Comparison of ENCODE assay signal across 7 cellular contexts in the genomic region with DNA sequence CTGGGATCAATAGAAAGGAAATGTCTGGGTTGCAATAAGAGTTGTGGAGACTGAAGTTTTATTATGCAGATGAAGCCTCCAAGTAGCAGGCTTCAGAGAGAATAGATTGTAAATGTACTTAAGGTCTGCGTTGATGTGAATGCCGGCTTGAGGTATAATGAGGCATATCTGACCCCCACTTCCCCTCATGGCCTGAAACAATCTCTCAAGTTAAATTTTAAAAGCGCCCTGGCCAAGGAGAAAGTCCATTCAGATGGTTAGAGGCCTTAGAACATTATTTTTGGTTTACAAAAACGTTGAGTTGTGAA. TPM values are rescaled to one million over a fixed set of nuclear protein-coding genes. Genes with fewer than 3 reads are reported as not detected.
DNase-seq lines count a peak whose midpoint lies in the region; ATAC-seq, FAIRE-seq and TF ChIP-seq lines count a peak whose summit lies in the region.

No MANE protein-coding gene starts in this region.

- FAIRE-seq in H54 (lab: Jason Lieb, UNC): no peak

- H3K4me3 ChIP-seq in SU-DHL-6 (ENCODE audit: insufficient read depth, low read length, poor library complexity, severe bottlenecking) (peak overlapping the region; percentile 42), right atrium auricular region (peak overlapping the region; percentile 51 to 81)

- no peak overlapping the region for H2BK120ac ChIP-seq in H9 (ENCODE audit: low read depth, low read length, poor library complexity, severe bottlenecking)

- peaks cover 45 to 68% of the 10 kb centered on the region in 2 experiments for H3K4me1 Mint-ChIP-seq in H9
- peaks cover 35 to 63% of the 10 kb centered on the region in 2 donors for H3K4me1 Mint-ChIP-seq in stimulated activated naive B cell treated with anti-CD40 and anti-IgM and Interleukin-4, amounts not matched to agents 10 μg/mL and 1 μg/mL and 100 μg/mL, for 72 hours

- no peak overlapping the region for H3K18ac ChIP-seq in H9 (ENCODE audit: insufficient read length, low read depth, low read length)

- peak overlapping the region; percentile 71 to 98 (median 86) for H3K27ac Mint-ChIP-seq in H9
- peak overlapping the region; percentile 94 for H3K27ac Mint-ChIP-seq in stimulated activated naive B cell treated with anti-CD40 and anti-IgM and Interleukin-4, amounts not matched to agents 10 μg/mL and 1 μg/mL and 100 μg/mL, for 72 hours

- H3K4me2 ChIP-seq in H9 (ENCODE audit: insufficient read depth, insufficient read length, low read length) (peak overlapping the region; percentile 85), SU-DHL-6 (ENCODE audit: low read depth, low read length, poor library complexity, severe bottlenecking) (peak overlapping the region; percentile 99)

- H3K27me3 ChIP-seq in H9 (ENCODE audit: insufficient read depth, low read length) (no peaks in the 10 kb centered on the region), SU-DHL-6 (ENCODE audit: low read length) (no peaks in the 10 kb centered on the region), right atrium auricular region (no peaks in the 10 kb centered on the region)

- no peak overlapping the region for H3K56ac ChIP-seq in H9 (ENCODE audit: insufficient read length, low read depth, low read length)

- no CpG with 5 or more reads among the region's 4 CpGs for WGBS in H9 (ENCODE audit: extremely low coverage, insufficient read length, low lambda C conversion rate)

- H2BK20ac ChIP-seq in H9 (ENCODE audit: low read depth, low read length, poor library complexity, severe bottlenecking): no peak overlapping the region

- H3K4me1 ChIP-seq in H9 (ENCODE audit: insufficient read depth, low read length) (no peaks in the 10 kb centered on the region; the same call in 1 of the 2 replicates), right atrium auricular region (peaks cover 0 to 40% of the 10 kb centered on the region in 2 donors)

- H2AFZ ChIP-seq in H9 (ENCODE audit: low read length): no peak overlapping the region
- no peak overlapping the region for H2AFZ ChIP-seq in SU-DHL-6 (ENCODE audit: low read depth, low read length, severe bottlenecking)

- H3K14ac ChIP-seq in H9 (ENCODE audit: insufficient read depth, low read length): no peak overlapping the region

- H3K36me3 Mint-ChIP-seq in H9 (ENCODE audit: insufficient read depth in 1 of 3, low read depth in 3 of 3): peaks cover 0 to 3% (median 0%) of the 10 kb centered on the region in 3 experiments; a peak in 1 of 7 replicates
- H3K36me3 Mint-ChIP-seq in stimulated activated naive B cell treated with anti-CD40 and anti-IgM and Interleukin-4, amounts not matched to agents 10 μg/mL and 1 μg/mL and 100 μg/mL, for 72 hours: peaks cover 0 to 4% of the 10 kb centered on the region in 2 donors

- no peaks in the 10 kb centered on the region for H3K9me3 ChIP-seq in H9 (ENCODE audit: control insufficient read depth, low read depth, low read length)
- no peaks in the 10 kb centered on the region for H3K9me3 ChIP-seq in SU-DHL-6 (ENCODE audit: insufficient read depth, low read length)
- no peaks in the 10 kb centered on the region for H3K9me3 ChIP-seq in right atrium auricular region

- H4K20me1 ChIP-seq in H9 (ENCODE audit: control insufficient read depth, insufficient read depth, insufficient read length) (no peaks in the 10 kb centered on the region), SU-DHL-6 (ENCODE audit: low read depth, low read length) (no peaks in the 10 kb centered on the region)

- H3K4me3 Mint-ChIP-seq in H9: peak overlapping the region; percentile 48 to 69
- H3K4me3 Mint-ChIP-seq in stimulated activated naive B cell treated with anti-CD40 and anti-IgM and Interleukin-4, amounts not matched to agents 10 μg/mL and 1 μg/mL and 100 μg/mL, for 72 hours: peak overlapping the region; percentile 82 to 85

- H3K9me2 ChIP-seq in SU-DHL-6 (replicated peaks; ENCODE audit: insufficient read depth, low read length): no peaks in the 10 kb centered on the region

- peak; percentile 39 for ATAC-seq in stimulated activated naive B cell treated with anti-CD40 and anti-IgM and Interleukin-4, amounts not matched to agents 10 μg/mL and 1 μg/mL and 100 μg/mL, for 72 hours (replicated peaks)
- no peak for ATAC-seq in GM19035 (IDR thresholded peaks at IDR 0.05; ENCODE audit: unreplicated experiment)

- H2BK12ac ChIP-seq in H9 (ENCODE audit: insufficient read length, low read depth, low read length): no peak overlapping the region

- H4K91ac ChIP-seq in H9 (ENCODE audit: insufficient read length, low read depth, low read length): no peak overlapping the region

- H3K23ac ChIP-seq in H9 (ENCODE audit: insufficient read length, low read depth, low read length): no peak overlapping the region

- H2BK15ac ChIP-seq in H9 (ENCODE audit: low read depth, low read length): no peak overlapping the region

- H2AK5ac ChIP-seq in H9 (ENCODE audit: insufficient read length, low read length): no peak overlapping the region

- TF ChIP-seq POLR2A in H54 (IDR thresholded peaks at IDR 0.05; ENCODE audit: low read depth, low read length): no peak

- no peaks in the 10 kb centered on the region for H3K79me1 ChIP-seq in H9 (ENCODE audit: insufficient read depth, low read depth, low read length, poor library complexity, severe bottlenecking)

- peaks cover 64% of the 10 kb centered on the region for H3F3A ChIP-seq in SU-DHL-6 (ENCODE audit: insufficient read depth)

- H4K5ac ChIP-seq in H9 (ENCODE audit: insufficient read length, low read depth, low read length): no peak overlapping the region

- no peaks in the 10 kb centered on the region for H3K9me3 Mint-ChIP-seq in H9
- no peaks in the 10 kb centered on the region for H3K9me3 Mint-ChIP-seq in stimulated activated naive B cell treated with anti-CD40 and anti-IgM and Interleukin-4, amounts not matched to agents 10 μg/mL and 1 μg/mL and 100 μg/mL, for 72 hours

- H3T11ph ChIP-seq in H9 (ENCODE audit: low read length): no peak overlapping the region

- H4K8ac ChIP-seq in H9 (replicated peaks; ENCODE audit: insufficient read length, low read depth, low read length): no peak overlapping the region

- H3K9ac ChIP-seq in H9 (ENCODE audit: extremely low read depth, insufficient read length, low read length) (no peak overlapping the region), SU-DHL-6 (ENCODE audit: low read length) (peak overlapping the region; percentile 64)

- no peaks in the 10 kb centered on the region; the same call in 1 of the 2 replicates for H3K79me2 ChIP-seq in H9 (ENCODE audit: insufficient read depth, low read length)
- peaks cover 36% of the 10 kb centered on the region for H3K79me2 ChIP-seq in SU-DHL-6 (ENCODE audit: insufficient read depth, low read length)

- DNase-seq in H9 (peak; percentile 37), right atrium auricular region (ENCODE audit: low spot score) (no peak), H54 (ENCODE audit: insufficient read length, low spot score) (no peak), DMS114 treated with DMSO at 0.1 percent for 48 hours (lab: John Stamatoyannopoulos, UW; ENCODE audit: unreplicated experiment) (no peak)
- no peak for DNase-seq in stimulated activated naive B cell treated with anti-CD40 and anti-IgM and Interleukin-4, amounts not matched to agents 10 μg/mL and 1 μg/mL and 100 μg/mL, for 72 hours

- H3K27ac ChIP-seq in H9 (ENCODE audit: insufficient read length, low read depth, low read length) (peak overlapping the region; percentile 70), SU-DHL-6 (ENCODE audit: low read depth, low read length) (peak overlapping the region; percentile 100), right atrium auricular region (peak overlapping the region; percentile 88 to 91)

- no peak for TF ChIP-seq CTCF in H9 (conservative IDR thresholded peaks at IDR 0.05)
- TF ChIP-seq CTCF in SU-DHL-6 (IDR thresholded peaks at IDR 0.05; ENCODE audit: insufficient read depth, low read length, poor library complexity, severe bottlenecking): no peak
- no peak for TF ChIP-seq CTCF in right atrium auricular region (IDR thresholded peaks at IDR 0.05)

- no peaks in the 10 kb centered on the region for H3K36me3 ChIP-seq in SU-DHL-6 (ENCODE audit: low read length)
- H3K36me3 ChIP-seq in right atrium auricular region: no peaks in the 10 kb centered on the region

- no peak overlapping the region for H3K4ac ChIP-seq in H9 (ENCODE audit: low read depth, low read length)

- H3K27me3 Mint-ChIP-seq in H9 (ENCODE audit: low read depth): no peaks in the 10 kb centered on the region
- H3K27me3 Mint-ChIP-seq in stimulated activated naive B cell treated with anti-CD40 and anti-IgM and Interleukin-4, amounts not matched to agents 10 μg/mL and 1 μg/mL and 100 μg/mL, for 72 hours: no peaks in the 10 kb centered on the region

- H3K23me2 ChIP-seq in H9 (ENCODE audit: insufficient read length, low read depth, low read length, poor library complexity, severe bottlenecking): peaks cover 6% of the 10 kb centered on the region

- no peak overlapping the region for H2BK5ac ChIP-seq in H9 (ENCODE audit: insufficient read length, low read length)

RNA-seq across cellular contexts. Expression of a gene that starts 28.3 kb away (rescaled TPM):
- total RNA-seq in H9 (2021): not detected in 2 replicates
- not detected for total RNA-seq in right atrium auricular region
